8 cellular contexts compared by ENCODE assay signal in genomic region chr1:12447849-12448312, GRCh38.
DNase-seq lines count a peak whose midpoint lies in the region; ATAC-seq and TF ChIP-seq lines count a peak whose summit lies in the region.

No MANE protein-coding gene starts in this region.

- ATAC-seq in CD4-positive, alpha-beta T cell (ENCODE audit: poor library complexity), result no peak

- H3K27ac Mint-ChIP-seq in CD4-positive, alpha-beta T cell, result peak overlapping the region; percentile 85

- H3K36me3 Mint-ChIP-seq in CD4-positive, alpha-beta T cell (ENCODE audit: low read depth), result peaks cover 34% of the 10 kb centered on the region

- peak overlapping the region; percentile 6 for H3K4me3 Mint-ChIP-seq in CD4-positive, alpha-beta T cell

- POLR2A ChIA-PET in CD4-positive, alpha-beta T cell (lab: Charles Lee), result interaction anchor here (1.5 to 5.8 kb wide), 6 partner anchors 10 to 31 kb away, joined by 4 to 25 read pairs (median 8); no protein-coding TSS in a partner anchor

- H3K27me3 ChIP-seq in CD4-positive, alpha-beta T cell (ENCODE audit: control insufficient read depth, insufficient read depth, low read length), result no peaks in the 10 kb centered on the region
- H3K27me3 ChIP-seq in esophagus (ENCODE audit: control insufficient read depth in 1 of 2, insufficient read depth in 2 of 2, low read length in 2 of 2), result no peaks in the 10 kb centered on the region
- H3K27me3 ChIP-seq in parathyroid adenoma (ENCODE audit: control insufficient read depth, insufficient read depth, low read length), result no peaks in the 10 kb centered on the region

- H3K27me3 Mint-ChIP-seq in CD4-positive, alpha-beta T cell, result no peaks in the 10 kb centered on the region

- H3K4me3 ChIP-seq in esophagus (ENCODE audit: low read depth in 1 of 2, low read length in 2 of 2) (no peak overlapping the region), parathyroid adenoma (ENCODE audit: low read depth, low read length) (no peak overlapping the region)

- no peak for DNase-seq in CD4-positive, alpha-beta T cell
- DNase-seq in NCI-H446 treated with DMSO at 0.1 percent for 48 hours (lab: John Stamatoyannopoulos, UW), result peak; percentile 64
- no peak for DNase-seq in occipital lobe (lab: John Stamatoyannopoulos, UW)
- no peak for DNase-seq in NCI-H1417 treated with DMSO at 0.1 percent for 48 hours (lab: John Stamatoyannopoulos, UW)
- no peak for DNase-seq in NOMO-1 (lab: John Stamatoyannopoulos, UW; ENCODE audit: unreplicated experiment in 2 of 2)
- no peak for DNase-seq in DMS 273 (lab: John Stamatoyannopoulos, UW; ENCODE audit: unreplicated experiment)

- H2AFZ ChIP-seq in parathyroid adenoma, result no peak overlapping the region

- H3K4me1 ChIP-seq in esophagus (ENCODE audit: control insufficient read depth in 2 of 2, insufficient read depth in 2 of 2, low read length in 1 of 2) (peaks cover 8 to 10% of the 10 kb centered on the region in 2 donors), parathyroid adenoma (peaks cover 28% of the 10 kb centered on the region)

- H3K9me3 Mint-ChIP-seq in CD4-positive, alpha-beta T cell, result no peaks in the 10 kb centered on the region

- intact Hi-C loops in CD4-positive, alpha-beta T cell (cut with DNase I, micrococcal nuclease), result loop anchor here (2.0 to 5.0 kb wide), 3 partner anchors 13 to 171 kb away; partner anchors contain the start of gene DHRS3 (in 1 of the 2)

- H3K36me3 ChIP-seq in esophagus (ENCODE audit: control insufficient read depth in 2 of 2, insufficient read depth in 2 of 2, low read length in 1 of 2), result peaks cover 4% of the 10 kb centered on the region in 2 donors
- H3K36me3 ChIP-seq in parathyroid adenoma (ENCODE audit: control insufficient read depth, insufficient read depth, low read length), result no peaks in the 10 kb centered on the region

- TF ChIP-seq CTCF in CD4-positive, alpha-beta T cell (IDR thresholded peaks at IDR 0.05), result no peak
- no peak for TF ChIP-seq CTCF in parathyroid adenoma (IDR thresholded peaks at IDR 0.05)

- H3K9me3 ChIP-seq in CD4-positive, alpha-beta T cell (ENCODE audit: control insufficient read depth, low read length), result no peaks in the 10 kb centered on the region
- H3K9me3 ChIP-seq in esophagus (ENCODE audit: control insufficient read depth in 2 of 2, insufficient read depth in 1 of 2, low read depth in 1 of 2, low read length in 1 of 2) (no peaks in the 10 kb centered on the region), parathyroid adenoma (ENCODE audit: control insufficient read depth, low read length) (no peaks in the 10 kb centered on the region)

- H3K4me1 Mint-ChIP-seq in CD4-positive, alpha-beta T cell (ENCODE audit: low read depth), result peaks cover 88% of the 10 kb centered on the region

- WGBS in esophagus, 2 donors, result 29 to 54% methylated on average over 7 of the region's 7 CpGs

- no peak overlapping the region for H3K9ac ChIP-seq in parathyroid adenoma

- no peak overlapping the region for H3K4me2 ChIP-seq in parathyroid adenoma (ENCODE audit: low read length)

- CTCF ChIA-PET in CD4-positive, alpha-beta T cell (lab: Charles Lee), result interaction anchor here (1.0 kb wide), 1 partner anchor 172 kb away, joined by 3 read pairs; no protein-coding TSS in a partner anchor

- no peaks in the 10 kb centered on the region for H3K79me2 ChIP-seq in parathyroid adenoma

- H3K27ac ChIP-seq in CD4-positive, alpha-beta T cell (ENCODE audit: low read depth, low read length), result no peak overlapping the region
- H3K27ac ChIP-seq in esophagus (ENCODE audit: low read depth in 2 of 2, low read length in 1 of 2) (peak overlapping the region; percentile 89 to 90), parathyroid adenoma (peak overlapping the region; percentile 65)
